In genomic region chr17:42953669-42954068, GRCh38 we compare ENCODE assay signal across 16 cellular contexts. TPM values are rescaled to one million over a fixed set of nuclear protein-coding genes. Genes with fewer than 3 reads are reported as not detected.
DNase-seq lines count a peak whose midpoint lies in the region; ATAC-seq, FAIRE-seq and TF ChIP-seq lines count a peak whose summit lies in the region.
"Had no signal": no experiment of that assay in that cellular context is flagged by ENCODE, and none has a peak within 500 bp of the region (broad histone marks: within the 10 kb centered on the region; RNA-seq: fewer than 3 reads in every experiment).

No MANE protein-coding gene starts in this region.

- H3K27me3 Mint-ChIP-seq in astrocyte (ENCODE audit: low read depth, unreplicated experiment), result no peaks in the 10 kb centered on the region

- in situ Hi-C loops in Caki2 (cut with HindIII; ENCODE audit: low pct_unique_long_range_greater_than_20kb, low sequenced_read_pairs), result no loop called here

- H3K27ac Mint-ChIP-seq in astrocyte (ENCODE audit: unreplicated experiment), result peak overlapping the region; percentile 66

- H3K36me3 ChIP-seq in BLaER1 (peaks cover 95% of the 10 kb centered on the region), astrocyte (ENCODE audit: insufficient read depth, low read length) (peaks cover 46% of the 10 kb centered on the region), left lung (peaks cover 0 to 96% of the 10 kb centered on the region in 2 donors), gastroesophageal sphincter (peaks cover 0 to 98% of the 10 kb centered on the region in 2 donors)

- FAIRE-seq in astrocyte (lab: Jason Lieb, UNC), result no peak

- H3K4me3 Mint-ChIP-seq in astrocyte (ENCODE audit: unreplicated experiment), result peak overlapping the region; percentile 20

- H3K27ac ChIP-seq in BLaER1, result no peak overlapping the region
- no peak overlapping the region for H3K27ac ChIP-seq in astrocyte (ENCODE audit: low read depth, low read length)
- H3K27ac ChIP-seq in left lung, result no peak overlapping the region
- no peak overlapping the region for H3K27ac ChIP-seq in gastroesophageal sphincter

- no peak for TF ChIP-seq POLR2A in gastroesophageal sphincter (IDR thresholded peaks at IDR 0.05)

- 0 out of 2 replicates have a peak, but pooled peaks cover 4% of the 10 kb centered on the region for H4K20me1 ChIP-seq in BLaER1
- H4K20me1 ChIP-seq in astrocyte (ENCODE audit: insufficient read depth, low read length), result peaks cover 18% of the 10 kb centered on the region

- no peak overlapping the region for H2AFZ ChIP-seq in astrocyte (ENCODE audit: low read depth, low read length)

- no peaks in the 10 kb centered on the region for H3K4me1 Mint-ChIP-seq in astrocyte (ENCODE audit: low read depth, unreplicated experiment)

- no peaks in the 10 kb centered on the region for H3K9me3 Mint-ChIP-seq in astrocyte (ENCODE audit: unreplicated experiment)

- H3K9ac ChIP-seq in BLaER1, result peak overlapping the region; percentile 19; the same call in 1 of the 2 replicates
- no peak overlapping the region for H3K9ac ChIP-seq in astrocyte (ENCODE audit: low read length)
- H3K9ac ChIP-seq: SK-N-SH had no signal

- no peaks in the 10 kb centered on the region for H3K4me1 ChIP-seq in BLaER1
- H3K4me1 ChIP-seq in astrocyte (ENCODE audit: insufficient read depth, low read length), result no peaks in the 10 kb centered on the region
- H3K4me1 ChIP-seq in left lung, result no peaks in the 10 kb centered on the region
- no peaks in the 10 kb centered on the region for H3K4me1 ChIP-seq in gastroesophageal sphincter

- H3K27me3 ChIP-seq in BLaER1 (no peaks in the 10 kb centered on the region), astrocyte (ENCODE audit: insufficient read depth, low read length) (no peaks in the 10 kb centered on the region), left lung (no peaks in the 10 kb centered on the region), gastroesophageal sphincter (no peaks in the 10 kb centered on the region)

- no peaks in the 10 kb centered on the region for H3K9me3 ChIP-seq in BLaER1
- H3K9me3 ChIP-seq in astrocyte (ENCODE audit: insufficient read depth, low read depth, low read length), result no peaks in the 10 kb centered on the region
- no peaks in the 10 kb centered on the region for H3K9me3 ChIP-seq in left lung
- no peaks in the 10 kb centered on the region for H3K9me3 ChIP-seq in gastroesophageal sphincter
- H3K9me3 ChIP-seq: SK-N-SH had no signal

- DNase-seq in Caki2 (ENCODE audit: low read depth) (peak; percentile 21), astrocyte (ENCODE audit: low read depth) (no peak), left lung (no peak), sciatic nerve (ENCODE audit: low spot score) (no peak), NAMALWA (ENCODE audit: low spot score) (no peak)
- DNase-seq: C1 segment of cervical spinal cord, DMS153, H7, Kasumi-1, NCI-H1436, NCI-H345, NCI-H526 treated with DMSO at 0.1 percent for 48 hours, SK-N-SH had no signal

- no peak overlapping the region for H3K4me2 ChIP-seq in BLaER1
- H3K4me2 ChIP-seq in astrocyte (ENCODE audit: low read length), result no peak overlapping the region
- H3K4me2 ChIP-seq: SK-N-SH had no signal

- 89% methylated on average over 1 of the region's 1 CpG; no CpG with 5 or more reads in 1 of the 2 donors for WGBS in gastroesophageal sphincter (ENCODE audit: low coverage in 1 of 2), 2 donors

- peak; percentile 24 for ATAC-seq in left lung
- ATAC-seq in sciatic nerve, result no peak
- ATAC-seq in gastroesophageal sphincter, result no peak
- ATAC-seq: Right ventricle myocardium inferior had no signal

- TF ChIP-seq CTCF in astrocyte (IDR thresholded peaks at IDR 0.05; ENCODE audit: insufficient read depth, low read depth, low read length) (no peak), left lung (IDR thresholded peaks at IDR 0.05) (no peak), gastroesophageal sphincter (IDR thresholded peaks at IDR 0.05) (no peak)

- H3K36me3 Mint-ChIP-seq in astrocyte (ENCODE audit: low read depth, unreplicated experiment), result peaks cover 38% of the 10 kb centered on the region

- intact Hi-C loops in left lung (cut with DNase I), result no loop called here
- intact Hi-C loops in sciatic nerve (cut with DNase I), result no loop called here

- H3K79me2 ChIP-seq in astrocyte (ENCODE audit: insufficient read depth, low read length), result no peaks in the 10 kb centered on the region

- H3K4me3 ChIP-seq in BLaER1 (no peak overlapping the region), astrocyte (ENCODE audit: insufficient read depth, low read depth, low read length) (no peak overlapping the region), left lung (no peak overlapping the region), gastroesophageal sphincter (no peak overlapping the region)

- no peak for TF ChIP-seq EP300 in gastroesophageal sphincter (IDR thresholded peaks at IDR 0.05)

RNA-seq across cellular contexts. Expression of gene AARSD1, which starts 10.6 kb away (rescaled TPM):
- total RNA-seq in Caki2 (2014; rRNA removed; shearing (Covaris generic); ENCODE audit: low replicate concordance), result 38.8 and 50.3 TPM in 2 replicates
- total RNA-seq in astrocyte, result 42.8 and 45.2 TPM in 2 replicates
- total RNA-seq in left lung, result 10 to 100 TPM; 27.5 to 34.7 TPM
- 40.7 TPM for total RNA-seq in sciatic nerve
- 10 to 100 TPM; 10.9 to 39.5 (median 26.3) TPM for total RNA-seq in gastroesophageal sphincter

RNA-seq across cellular contexts. Expression of gene PTGES3L, which starts 26.2 kb away (rescaled TPM):
- total RNA-seq in Caki2 (2014; rRNA removed; shearing (Covaris generic); ENCODE audit: low replicate concordance), result not detected in 2 replicates
- total RNA-seq in astrocyte (5.1 and 5.8 TPM in 2 replicates), left lung (under 1 TPM; 0.26 to 0.65 TPM), sciatic nerve (0.40 TPM), gastroesophageal sphincter (10 to 100 TPM in 2 of 4 donors, 1 to 10 TPM in 2; 5.5 to 19.6 (median 10.1) TPM)

RNA-seq across cellular contexts. Expression of gene RUNDC1, which starts 26.7 kb away (rescaled TPM):
- total RNA-seq in Caki2 (2014; rRNA removed; shearing (Covaris generic); ENCODE audit: low replicate concordance), result 8.9 and 9.8 TPM in 2 replicates
- total RNA-seq in astrocyte (13.2 and 13.8 TPM in 2 replicates), left lung (10 to 100 TPM; 14.9 to 16.9 TPM), sciatic nerve (12.4 TPM), gastroesophageal sphincter (10 to 100 TPM; 16.4 to 20.9 (median 19.4) TPM)

RNA-seq across cellular contexts. Expression of gene RPL27, which starts 44.5 kb away (rescaled TPM):
- total RNA-seq in Caki2 (2014; rRNA removed; shearing (Covaris generic); ENCODE audit: low replicate concordance), result 1,310 and 1,529 TPM in 2 replicates
- total RNA-seq in astrocyte (993 and 1,032 TPM in 2 replicates), left lung (100 to 1,000 TPM; 842 to 909 TPM), sciatic nerve (743 TPM), gastroesophageal sphincter (1,000 to 10,000 TPM in 3 of 4 donors, 100 to 1,000 TPM in 1; 854 to 1,510 (median 1,196) TPM)

RNA-seq across cellular contexts. Expression of gene IFI35, which starts 52.9 kb away (rescaled TPM):
- total RNA-seq in Caki2 (2014; rRNA removed; shearing (Covaris generic); ENCODE audit: low replicate concordance), result 42.9 and 90.9 TPM in 2 replicates
- total RNA-seq in astrocyte, result 60.5 and 72.8 TPM in 2 replicates
- total RNA-seq in left lung, result 10 to 100 TPM; 39.0 to 41.5 TPM
- total RNA-seq in sciatic nerve, result 28.1 TPM
- total RNA-seq in gastroesophageal sphincter, result 10 to 100 TPM; 17.1 to 27.9 (median 22.9) TPM
